ENCODE assay signal across 1 cellular context in genomic region chr1:15974855-15975254, GRCh38.
TF ChIP-seq lines count a peak whose summit lies in the region.

No MANE protein-coding gene starts in this region.

TF ChIP-seq in K562, 482 proteins besides CTCF, POLR2A, EP300 and RAD21:
- TF ChIP-seq UBTF (IDR thresholded peaks at IDR 0.05; ENCODE audit: borderline replicate concordance in 1 of 2, low read depth in 2 of 2, low read length in 2 of 2) (0 out of 4 replicates have a peak, but pooled peaks of 1 of the 2 experiments have one; percentile 16), ZBTB8A (IDR thresholded peaks at IDR 0.05; ENCODE audit: partially characterized antibody) (no peak)
